ENCODE assay signal across 8 cellular contexts in genomic region chr2:1162768-1163584, GRCh38.
DNase-seq lines count a peak whose midpoint lies in the region; ATAC-seq and TF ChIP-seq lines count a peak whose summit lies in the region.

No MANE protein-coding gene starts in this region.

- in situ Hi-C loops in GM13977 (cut with MboI; ENCODE audit: low pct_unique_long_range_greater_than_20kb, low sequenced_read_pairs, unreplicated experiment) (no loop called here), G401 (cut with HindIII; ENCODE audit: low sequenced_read_pairs) (no loop called here)

- no peaks in the 10 kb centered on the region for H3K4me1 ChIP-seq in right cardiac atrium (ENCODE audit: control insufficient read depth, insufficient read depth, low read length)

- H3K27ac ChIP-seq in right cardiac atrium (ENCODE audit: low read length) = peak overlapping the region; percentile 12

- WGBS in right cardiac atrium = 58% methylated on average over 12 of the region's 12 CpGs

- no peaks in the 10 kb centered on the region for H3K9me3 ChIP-seq in right cardiac atrium (ENCODE audit: control insufficient read depth, low read length)

- H3K4me3 Mint-ChIP-seq in IgD-negative memory B cell = no peak overlapping the region
- no peak overlapping the region for H3K4me3 Mint-ChIP-seq in activated CD8-positive, alpha-beta T cell treated with anti-CD3 and anti-CD28 coated beads for 36 hours
- H3K4me3 Mint-ChIP-seq in progenitor cell of endocrine pancreas (ENCODE audit: low read depth) = no peak overlapping the region

- CTCF ChIA-PET in activated CD8-positive, alpha-beta T cell treated with anti-CD3 and anti-CD28 coated beads for 36 hours (lab: Charles Lee) = no interaction called here

- H3K9me3 Mint-ChIP-seq in IgD-negative memory B cell (peaks cover 3 to 7% (median 4%) of the 10 kb centered on the region in 3 donors), progenitor cell of endocrine pancreas (ENCODE audit: low read depth) (peaks cover 3% of the 10 kb centered on the region)
- peaks cover 33% of the 10 kb centered on the region for H3K9me3 Mint-ChIP-seq in activated CD8-positive, alpha-beta T cell treated with anti-CD3 and anti-CD28 coated beads for 36 hours

- peak; percentile 94 for ATAC-seq in activated CD8-positive, alpha-beta T cell treated with anti-CD3 and anti-CD28 coated beads for 36 hours
- ATAC-seq in right cardiac atrium = peak in 1 of 2 donors; percentile 84
- peak; percentile 49 for ATAC-seq in stimulated activated naive CD8-positive, alpha-beta T cell treated with anti-CD3 and anti-CD28 coated beads, Interleukin-15, Interleukin-2, amounts not matched to agents 100 U/mL and 50 U/mL, for 24 hours

- intact Hi-C loops in activated CD8-positive, alpha-beta T cell treated with anti-CD3 and anti-CD28 coated beads for 36 hours (cut with micrococcal nuclease) = no loop called here
- intact Hi-C loops in right cardiac atrium (cut with DNase I) = no loop called here

- H3K27ac Mint-ChIP-seq in IgD-negative memory B cell = peak overlapping the region in 2 of 3 donors; percentile 6 to 90
- H3K27ac Mint-ChIP-seq in activated CD8-positive, alpha-beta T cell treated with anti-CD3 and anti-CD28 coated beads for 36 hours = peak overlapping the region; percentile 93
- H3K27ac Mint-ChIP-seq in progenitor cell of endocrine pancreas = no peak overlapping the region

- H3K36me3 Mint-ChIP-seq in IgD-negative memory B cell (peaks cover 3% of the 10 kb centered on the region), progenitor cell of endocrine pancreas (ENCODE audit: insufficient read depth) (no peaks in the 10 kb centered on the region)
- peaks cover 27% of the 10 kb centered on the region for H3K36me3 Mint-ChIP-seq in activated CD8-positive, alpha-beta T cell treated with anti-CD3 and anti-CD28 coated beads for 36 hours (ENCODE audit: low read depth)

- H3K27me3 ChIP-seq in right cardiac atrium (ENCODE audit: control insufficient read depth, insufficient read depth) = no peaks in the 10 kb centered on the region

- H3K4me1 Mint-ChIP-seq in IgD-negative memory B cell (peaks cover 0 to 12% (median 4%) of the 10 kb centered on the region in 3 donors), progenitor cell of endocrine pancreas (ENCODE audit: low read depth) (no peaks in the 10 kb centered on the region)
- H3K4me1 Mint-ChIP-seq in activated CD8-positive, alpha-beta T cell treated with anti-CD3 and anti-CD28 coated beads for 36 hours (ENCODE audit: low read depth) = peaks cover 39% of the 10 kb centered on the region

- POLR2A ChIA-PET in activated CD8-positive, alpha-beta T cell treated with anti-CD3 and anti-CD28 coated beads for 36 hours (lab: Charles Lee) = no interaction called here

- peak; percentile 70 for DNase-seq in activated CD8-positive, alpha-beta T cell treated with anti-CD3 and anti-CD28 coated beads for 36 hours
- DNase-seq in right cardiac atrium (peak in 2 of 3 donors; percentile 45 to 53), GM13977 (ENCODE audit: low spot score) (no peak), G401 (ENCODE audit: low spot score) (no peak), progenitor cell of endocrine pancreas (ENCODE audit: low spot score, unreplicated experiment) (no peak), superior temporal gyrus (ENCODE audit: extremely low spot score) (no peak)
- DNase-seq in stimulated activated naive CD8-positive, alpha-beta T cell treated with anti-CD3 and anti-CD28 coated beads, Interleukin-15, Interleukin-2, amounts not matched to agents 100 U/mL and 50 U/mL, for 24 hours = peak; percentile 34

- no peak overlapping the region for H3K4me3 ChIP-seq in right cardiac atrium (ENCODE audit: low read length)

- TF ChIP-seq CTCF in activated CD8-positive, alpha-beta T cell treated with anti-CD3 and anti-CD28 coated beads for 36 hours (IDR thresholded peaks at IDR 0.05) = no peak
- TF ChIP-seq CTCF in GM13977 (IDR thresholded peaks at IDR 0.05; ENCODE audit: extremely low read depth, insufficient read depth, missing control alignments) = no peak
- no peak for TF ChIP-seq CTCF in progenitor cell of endocrine pancreas (IDR thresholded peaks at IDR 0.05; ENCODE audit: unreplicated experiment)

- H3K27me3 Mint-ChIP-seq in IgD-negative memory B cell (no peaks in the 10 kb centered on the region), progenitor cell of endocrine pancreas (no peaks in the 10 kb centered on the region)
- no peaks in the 10 kb centered on the region for H3K27me3 Mint-ChIP-seq in activated CD8-positive, alpha-beta T cell treated with anti-CD3 and anti-CD28 coated beads for 36 hours

Comparison
In these comparisons a context has a peak if more than half of its experiments do, and no peak if none do; other contexts are left out.
1. DNase-seq: peak in activated CD8-positive, alpha-beta T cell treated with anti-CD3 and anti-CD28 coated beads for 36 hours (single experiment), right cardiac atrium (2 of 3) and stimulated activated naive CD8-positive, alpha-beta T cell treated with anti-CD3 and anti-CD28 coated beads, Interleukin-15, Interleukin-2, amounts not matched to agents 100 U/mL and 50 U/mL, for 24 hours (single experiment); none in GM13977 (single experiment), G401 (single experiment), progenitor cell of endocrine pancreas (single experiment) and superior temporal gyrus (single experiment).